ENCODE assay signal across 20 cellular contexts in genomic region chr2:189370719-189371118, GRCh38.
A peak's percentile ranks its signal among the peaks of the same experiment; 100 is the strongest.
DNase-seq lines count a peak whose midpoint lies in the region; ATAC-seq and TF ChIP-seq lines count a peak whose summit lies in the region.
"Had no signal": no experiment of that assay in that cellular context is flagged by ENCODE, and none has a peak within 500 bp of the region (broad histone marks: within the 10 kb centered on the region; RNA-seq: fewer than 3 reads in every experiment).

No MANE protein-coding gene starts in this region.

- no peak for TF ChIP-seq POLR2A in IMR-90 (IDR thresholded peaks at IDR 0.05; ENCODE audit: low read depth, low read length)

- 100% methylated on average over 1 of the region's 3 CpGs; no CpG with 5 or more reads in 1 of the 2 experiments for WGBS in IMR-90 (ENCODE audit: extremely low coverage in 2 of 2, insufficient read length in 1 of 2), 2 experiments

- ATAC-seq in IMR-90 (ENCODE audit: low read depth) (no peak), foreskin keratinocyte (peak; percentile 50), GM19035 (IDR thresholded peaks at IDR 0.05; ENCODE audit: unreplicated experiment) (no peak), GM18907 (IDR thresholded peaks at IDR 0.05; ENCODE audit: unreplicated experiment) (no peak)
- ATAC-seq: activated CD8-positive, alpha-beta T cell treated with anti-CD3 and anti-CD28 coated beads for 36 hours; mucosa of descending colon had no signal

- BruUV-seq in IMR-90 (replicated peaks; lab: Mats Ljungman, UMichigan) = no TSS peak

- H3K4ac ChIP-seq in IMR-90 (ENCODE audit: low read depth, low read length) = peak overlapping the region; percentile 34; the same call in 1 of the 2 replicates

- H4K91ac ChIP-seq in IMR-90 (ENCODE audit: insufficient read depth, low read depth, low read length) = no peak overlapping the region

- no peak for TF ChIP-seq CTCF in IMR-90 (conservative IDR thresholded peaks at IDR 0.05; ENCODE audit: low read depth, low read length)
- TF ChIP-seq CTCF in brain microvascular endothelial cell (IDR thresholded peaks at IDR 0.05; ENCODE audit: low read depth, low read length, missing control alignments) = no peak
- TF ChIP-seq CTCF in foreskin keratinocyte (conservative IDR thresholded peaks at IDR 0.05) = no peak
- TF ChIP-seq CTCF in tibial artery (IDR thresholded peaks at IDR 0.05) = no peak
- TF ChIP-seq CTCF in GM13976 (IDR thresholded peaks at IDR 0.05; ENCODE audit: borderline replicate concordance, control extremely low read depth, extremely low read depth, insufficient read depth, missing control alignments) = no peak

- CTCF ChIA-PET in IMR-90 (lab: Yijun Ruan, JAX) = interaction anchor here (1.6 kb wide), 1 partner anchor 9 kb away, joined by 4 read pairs; no protein-coding TSS in a partner anchor

- DNase-seq in IMR-90 (peak; percentile 34), brain microvascular endothelial cell (peak; percentile 89), foreskin keratinocyte (peak in 1 of 2 donors; percentile 66), tibial artery (no peak), GM13976 (ENCODE audit: low spot score) (no peak)
- DNase-seq: activated CD8-positive, alpha-beta T cell treated with anti-CD3 and anti-CD28 coated beads for 36 hours; activated naive CD4-positive, alpha-beta T cell treated with anti-CD3 and anti-CD28 coated beads for 36 hours; activated T-cell treated with anti-CD3 and anti-CD28 coated beads, Interleukin-2, amount 50 U/mL, for 24 hours; AML-193; DMS79 treated with DMSO at 0.1 percent for 48 hours; KG1; left ventricle myocardium inferior; mucosa of descending colon; NCI-H1092; NCI-H526; SHP77 treated with DMSO at 0.1 percent for 48 hours; stimulated activated CD4-positive, alpha-beta T cell treated with anti-CD3 and anti-CD28 coated beads, Interleukin-12 subunit alpha, Interleukin-12 subunit beta, amount 100 ng/mL, for 4 hours had no signal

- H2AK9ac ChIP-seq in IMR-90 (replicated peaks; ENCODE audit: low read depth, low read length, poor library complexity) = peak overlapping the region; percentile 65

- no peaks in the 10 kb centered on the region for H3K9me1 ChIP-seq in IMR-90 (ENCODE audit: insufficient read depth, low read length)

- H4K8ac ChIP-seq in IMR-90 (ENCODE audit: low read depth in 2 of 2, low read length in 2 of 2) = peak overlapping the region in 1 of 2 experiments; percentile 53; a peak in 1 of 4 replicates

- in situ Hi-C loops in IMR-90 (cut with MboI; ENCODE audit: low sequenced_read_pairs) (no loop called here), brain microvascular endothelial cell (cut with HindIII; ENCODE audit: low pct_ligation_motif_present, low sequenced_read_pairs) (no loop called here), GM13976 (cut with MboI; ENCODE audit: low sequenced_read_pairs, unreplicated experiment) (no loop called here)

- H3K9me3 ChIP-seq in IMR-90 (ENCODE audit: control insufficient read depth, insufficient read depth, low read length) = 0 out of 2 replicates have a peak, but pooled peaks cover 4% of the 10 kb centered on the region
- no peaks in the 10 kb centered on the region for H3K9me3 ChIP-seq in tibial artery
- H3K9me3 ChIP-seq: left ventricle myocardium inferior, mucosa of descending colon had no signal

- H2AK5ac ChIP-seq in IMR-90 (ENCODE audit: low read depth, low read length) = 0 out of 2 replicates have a peak overlapping the region, but pooled peaks have one; percentile 21

- H3K27ac ChIP-seq in IMR-90 (ENCODE audit: insufficient read depth, low read length) = no peak overlapping the region
- H3K27ac ChIP-seq in brain microvascular endothelial cell = peak overlapping the region; percentile 95
- no peak overlapping the region for H3K27ac ChIP-seq in foreskin keratinocyte
- peak overlapping the region; percentile 21 to 61 for H3K27ac ChIP-seq in tibial artery
- H3K27ac ChIP-seq: left ventricle myocardium inferior, neural progenitor cell had no signal

- H3K14ac ChIP-seq in IMR-90 (replicated peaks; ENCODE audit: low read depth, low read length) = peak overlapping the region; percentile 44; the same call in 1 of the 2 replicates

- H3K27me3 ChIP-seq in IMR-90 (ENCODE audit: control insufficient read depth, insufficient read depth, low read length) (no peaks in the 10 kb centered on the region), brain microvascular endothelial cell (replicated peaks) (no peaks in the 10 kb centered on the region), foreskin keratinocyte (no peaks in the 10 kb centered on the region), tibial artery (no peaks in the 10 kb centered on the region)
- H3K27me3 ChIP-seq: neural progenitor cell had no signal

- dilution Hi-C loops in IMR-90 (cut with HindIII; ENCODE audit: low sequenced_read_pairs, unreplicated experiment) = no loop called here

- intact Hi-C loops in IMR-90 (cut with micrococcal nuclease) = no loop called here
- intact Hi-C loops in tibial artery (cut with DNase I; ENCODE audit: low total_unique reads) = no loop called here

- H2AFZ ChIP-seq in IMR-90 (replicated peaks; ENCODE audit: low read length, poor library complexity) = peak overlapping the region; percentile 68
- H2AFZ ChIP-seq: neural progenitor cell had no signal

- no peak overlapping the region for H3K56ac ChIP-seq in IMR-90 (ENCODE audit: extremely low read depth, insufficient read depth, low read length)

- peak overlapping the region; percentile 28; the same call in 1 of the 2 replicates for H2BK120ac ChIP-seq in IMR-90 (ENCODE audit: low read depth, low read length)

- H3K36me3 ChIP-seq in IMR-90 (ENCODE audit: control insufficient read depth, insufficient read depth, low read length) (no peaks in the 10 kb centered on the region), brain microvascular endothelial cell (replicated peaks) (no peaks in the 10 kb centered on the region), tibial artery (no peaks in the 10 kb centered on the region)
- H3K36me3 ChIP-seq: left ventricle myocardium inferior, neural progenitor cell had no signal

- peak overlapping the region; percentile 18; the same call in 1 of the 2 replicates for H3K18ac ChIP-seq in IMR-90 (ENCODE audit: low read depth, low read length)

- no peak overlapping the region for H3K4me2 ChIP-seq in IMR-90 (ENCODE audit: low read depth, low read length)
- H3K4me2 ChIP-seq: neural progenitor cell had no signal

- peak overlapping the region; percentile 26; the same call in 1 of the 2 replicates for H2BK20ac ChIP-seq in IMR-90 (ENCODE audit: low read depth, low read length)

- H3K79me1 ChIP-seq in IMR-90 (ENCODE audit: low read depth in 1 of 2, low read length in 2 of 2) = no peaks in the 10 kb centered on the region

- H3K4me1 ChIP-seq in IMR-90 (ENCODE audit: control insufficient read depth, insufficient read depth, low read length) (peaks cover 2% of the 10 kb centered on the region; the same call in 1 of the 2 replicates), foreskin keratinocyte (peaks cover 10% of the 10 kb centered on the region), tibial artery (peaks cover 0 to 79% (median 22%) of the 10 kb centered on the region in 4 donors)
- H3K4me1 ChIP-seq: left ventricle myocardium inferior, neural progenitor cell had no signal

- no peaks in the 10 kb centered on the region for H4K20me1 ChIP-seq in IMR-90 (ENCODE audit: insufficient read depth, low read length)

- H2BK15ac ChIP-seq in IMR-90 (ENCODE audit: low read depth, low read length) = peak overlapping the region; percentile 41; the same call in 1 of the 3 replicates

- no peak overlapping the region for H3K9ac ChIP-seq in IMR-90 (ENCODE audit: low read depth, low read length)
- H3K9ac ChIP-seq: neural progenitor cell had no signal

- no peak overlapping the region for H3K4me3 ChIP-seq in IMR-90 (ENCODE audit: insufficient read depth, low read depth, low read length)
- no peak overlapping the region for H3K4me3 ChIP-seq in brain microvascular endothelial cell (ENCODE audit: low read depth, low read length)
- no peak overlapping the region for H3K4me3 ChIP-seq in tibial artery
- H3K4me3 ChIP-seq: left ventricle myocardium inferior, mucosa of descending colon, neural progenitor cell had no signal

- H3K23ac ChIP-seq in IMR-90 (ENCODE audit: low read depth, low read length) = no peak overlapping the region

- no peak for TF ChIP-seq RAD21 in IMR-90 (IDR thresholded peaks at IDR 0.05; ENCODE audit: low read length)

- POLR2A ChIA-PET in IMR-90 (lab: Charles Lee; ENCODE audit: unreplicated experiment) = no interaction called here

- H4K5ac ChIP-seq in IMR-90 (ENCODE audit: low read depth, low read length) = peak overlapping the region; percentile 45; the same call in 1 of the 2 replicates

- peak overlapping the region; percentile 84 for H2BK5ac ChIP-seq in IMR-90 (ENCODE audit: low read depth, low read length, poor library complexity, severe bottlenecking)

TF ChIP-seq in IMR-90, 13 proteins besides CTCF, POLR2A, EP300 and RAD21 (continues in another document):
- TF ChIP-seq FOS (IDR thresholded peaks at IDR 0.05; ENCODE audit: low read depth, low read length) = no peak
- no peak for TF ChIP-seq MAFK (IDR thresholded peaks at IDR 0.05; ENCODE audit: low read depth, low read length)
- no peak for TF ChIP-seq RFX5 (IDR thresholded peaks at IDR 0.05; ENCODE audit: low read depth, low read length)
- TF ChIP-seq CHD1 (IDR thresholded peaks at IDR 0.05; ENCODE audit: low read depth, low read length) = no peak
- no peak for TF ChIP-seq NFE2L2 (IDR thresholded peaks at IDR 0.05; ENCODE audit: low read depth, low read length)
- no peak for TF ChIP-seq RCOR1 (IDR thresholded peaks at IDR 0.05; ENCODE audit: insufficient replicate concordance, low read length)
- TF ChIP-seq BHLHE40 (IDR thresholded peaks at IDR 0.05; ENCODE audit: low read depth, low read length) = no peak
- no peak for TF ChIP-seq MAZ (IDR thresholded peaks at IDR 0.05; ENCODE audit: borderline replicate concordance, low read depth, low read length)
- TF ChIP-seq ELK1 (IDR thresholded peaks at IDR 0.05; ENCODE audit: borderline replicate concordance, low read depth, low read length) = no peak
- no peak for TF ChIP-seq USF2 (IDR thresholded peaks at IDR 0.05; ENCODE audit: low read depth, low read length)

Comparison
In these comparisons a context has a peak if more than half of its experiments do, and no peak if none do; other contexts are left out.
1. DNase-seq: peak in IMR-90 (single experiment) and brain microvascular endothelial cell (single experiment); none in tibial artery (0 of 2) and GM13976 (single experiment).
2. H3K27ac ChIP-seq: peak in brain microvascular endothelial cell (single experiment) and tibial artery (2 of 2); none in IMR-90 (single experiment) and foreskin keratinocyte (single experiment).